14 cellular contexts compared by ENCODE assay signal in genomic region chr3:78506581-78507195, GRCh38.
A peak's percentile ranks its signal among the peaks of the same experiment; 100 is the strongest.
DNase-seq lines count a peak whose midpoint lies in the region; ATAC-seq, FAIRE-seq and TF ChIP-seq lines count a peak whose summit lies in the region.
"Had no signal": no experiment of that assay in that cellular context is flagged by ENCODE, and none has a peak within 500 bp of the region (broad histone marks: within the 10 kb centered on the region; RNA-seq: fewer than 3 reads in every experiment).

No MANE protein-coding gene starts in this region.

- no peak overlapping the region for H3K4me3 Mint-ChIP-seq in MCF 10A (ENCODE audit: unreplicated experiment)
- H3K4me3 Mint-ChIP-seq in CD8-positive, alpha-beta T cell: no peak overlapping the region
- H3K4me3 Mint-ChIP-seq in stimulated activated effector memory CD8-positive, alpha-beta T cell treated with anti-CD3 and anti-CD28 coated beads, Interleukin-12 subunit alpha, Interleukin-12 subunit beta, amount 100 ng/mL, for 72 hours: no peak overlapping the region
- no peak overlapping the region for H3K4me3 Mint-ChIP-seq in activated T-helper 1 cell treated with anti-CD3 and anti-CD28 coated beads, Interleukin-12 subunit alpha, Interleukin-12 subunit beta, Interleukin-2, Interleukin-4 antibody, amounts not matched to agents 30 ng/mL and 10 ng/mL and 1 ng/mL, durations not matched to agents 14 hours and 24 hours and 36 hours

- H3K27ac Mint-ChIP-seq in MCF 10A (ENCODE audit: low read depth, unreplicated experiment): peak overlapping the region; percentile 46
- H3K27ac Mint-ChIP-seq in CD8-positive, alpha-beta T cell: no peak overlapping the region
- no peak overlapping the region for H3K27ac Mint-ChIP-seq in stimulated activated effector memory CD8-positive, alpha-beta T cell treated with anti-CD3 and anti-CD28 coated beads, Interleukin-12 subunit alpha, Interleukin-12 subunit beta, amount 100 ng/mL, for 72 hours
- H3K27ac Mint-ChIP-seq in activated T-helper 1 cell treated with anti-CD3 and anti-CD28 coated beads, Interleukin-12 subunit alpha, Interleukin-12 subunit beta, Interleukin-2, Interleukin-4 antibody, amounts not matched to agents 30 ng/mL and 10 ng/mL and 1 ng/mL, durations not matched to agents 14 hours and 24 hours and 36 hours: no peak overlapping the region

- H3K4me1 Mint-ChIP-seq in MCF 10A (ENCODE audit: insufficient read depth, unreplicated experiment): peaks cover 18% of the 10 kb centered on the region
- H3K4me1 Mint-ChIP-seq in CD8-positive, alpha-beta T cell (ENCODE audit: low read depth): no peaks in the 10 kb centered on the region
- no peaks in the 10 kb centered on the region for H3K4me1 Mint-ChIP-seq in stimulated activated effector memory CD8-positive, alpha-beta T cell treated with anti-CD3 and anti-CD28 coated beads, Interleukin-12 subunit alpha, Interleukin-12 subunit beta, amount 100 ng/mL, for 72 hours
- H3K4me1 Mint-ChIP-seq in activated T-helper 1 cell treated with anti-CD3 and anti-CD28 coated beads, Interleukin-12 subunit alpha, Interleukin-12 subunit beta, Interleukin-2, Interleukin-4 antibody, amounts not matched to agents 30 ng/mL and 10 ng/mL and 1 ng/mL, durations not matched to agents 14 hours and 24 hours and 36 hours (ENCODE audit: low read depth): no peaks in the 10 kb centered on the region

- dilution Hi-C loops in keratinocyte (cut with MboI; ENCODE audit: extremely low pct_ligation_motif_present, low sequenced_read_pairs): no loop called here

- no TSS peak for BruUV-seq in MCF 10A (replicated peaks; lab: Mats Ljungman, UMichigan)

- no peak for ATAC-seq in CD8-positive, alpha-beta T cell
- no peak for ATAC-seq in stimulated activated effector memory CD8-positive, alpha-beta T cell treated with anti-CD3 and anti-CD28 coated beads, Interleukin-12 subunit alpha, Interleukin-12 subunit beta, amount 100 ng/mL, for 72 hours
- ATAC-seq: body of pancreas had no signal

- H3K79me2 ChIP-seq in keratinocyte (ENCODE audit: control insufficient read depth, insufficient read depth, low read length): no peaks in the 10 kb centered on the region

- no peaks in the 10 kb centered on the region for H3K36me3 Mint-ChIP-seq in MCF 10A (ENCODE audit: insufficient read depth, unreplicated experiment)
- H3K36me3 Mint-ChIP-seq in CD8-positive, alpha-beta T cell: no peaks in the 10 kb centered on the region
- H3K36me3 Mint-ChIP-seq in stimulated activated effector memory CD8-positive, alpha-beta T cell treated with anti-CD3 and anti-CD28 coated beads, Interleukin-12 subunit alpha, Interleukin-12 subunit beta, amount 100 ng/mL, for 72 hours: no peaks in the 10 kb centered on the region
- H3K36me3 Mint-ChIP-seq in activated T-helper 1 cell treated with anti-CD3 and anti-CD28 coated beads, Interleukin-12 subunit alpha, Interleukin-12 subunit beta, Interleukin-2, Interleukin-4 antibody, amounts not matched to agents 30 ng/mL and 10 ng/mL and 1 ng/mL, durations not matched to agents 14 hours and 24 hours and 36 hours (ENCODE audit: low read depth): no peaks in the 10 kb centered on the region

- no peaks in the 10 kb centered on the region for H3K9me3 Mint-ChIP-seq in MCF 10A (ENCODE audit: unreplicated experiment)
- peaks cover 15% of the 10 kb centered on the region for H3K9me3 Mint-ChIP-seq in CD8-positive, alpha-beta T cell
- peaks cover 11% of the 10 kb centered on the region for H3K9me3 Mint-ChIP-seq in stimulated activated effector memory CD8-positive, alpha-beta T cell treated with anti-CD3 and anti-CD28 coated beads, Interleukin-12 subunit alpha, Interleukin-12 subunit beta, amount 100 ng/mL, for 72 hours
- H3K9me3 Mint-ChIP-seq in activated T-helper 1 cell treated with anti-CD3 and anti-CD28 coated beads, Interleukin-12 subunit alpha, Interleukin-12 subunit beta, Interleukin-2, Interleukin-4 antibody, amounts not matched to agents 30 ng/mL and 10 ng/mL and 1 ng/mL, durations not matched to agents 14 hours and 24 hours and 36 hours: peaks cover 7% of the 10 kb centered on the region

- peak; percentile 65 for FAIRE-seq in keratinocyte (lab: Jason Lieb, UNC)

- H3K9me1 ChIP-seq in keratinocyte (ENCODE audit: control insufficient read depth, extremely low read depth, insufficient read depth, low read length): no peaks in the 10 kb centered on the region

- no peaks in the 10 kb centered on the region for H3K4me1 ChIP-seq in breast epithelium
- peaks cover 8% of the 10 kb centered on the region for H3K4me1 ChIP-seq in keratinocyte (ENCODE audit: control insufficient read depth, extremely low read depth, insufficient read depth, low read length)
- H3K4me1 ChIP-seq in CD8-positive, alpha-beta T cell (ENCODE audit: insufficient read depth, low read length): no peaks in the 10 kb centered on the region

- DNase-seq in MCF 10A (ENCODE audit: unreplicated experiment): peak; percentile 43
- DNase-seq in breast epithelium (ENCODE audit: low spot score in 2 of 2): no peak
- peak; percentile 31 for DNase-seq in SW480 (ENCODE audit: low spot score)
- no peak for DNase-seq in keratinocyte (ENCODE audit: low read depth, low spot score)
- DNase-seq in CD8-positive, alpha-beta T cell: no peak
- DNase-seq in stimulated activated effector memory CD8-positive, alpha-beta T cell treated with anti-CD3 and anti-CD28 coated beads, Interleukin-12 subunit alpha, Interleukin-12 subunit beta, amount 100 ng/mL, for 72 hours (ENCODE audit: low spot score in 2 of 2): no peak
- no peak for DNase-seq in activated T-helper 1 cell treated with anti-CD3 and anti-CD28 coated beads, Interleukin-12 subunit alpha, Interleukin-12 subunit beta, Interleukin-2, Interleukin-4 antibody, amounts not matched to agents 30 ng/mL and 10 ng/mL and 1 ng/mL, durations not matched to agents 14 hours and 24 hours and 36 hours (ENCODE audit: low spot score)
- no peak for DNase-seq in stimulated activated CD4-positive, alpha-beta T cell treated with anti-CD3 and anti-CD28 coated beads, Interleukin-4, amount 100 ng/mL, for 4 hours
- DNase-seq: activated T-cell treated with anti-CD3 and anti-CD28 coated beads for 4 hours; body of pancreas; DND-41; esophagus squamous epithelium; NCI-H1417 treated with DMSO at 0.1 percent for 48 hours; stimulated activated CD4-positive, alpha-beta T cell treated with anti-CD3 and anti-CD28 coated beads, Interleukin-4, amount 100 ng/mL, for 24 hours had no signal

- H2AFZ ChIP-seq in keratinocyte (ENCODE audit: control insufficient read depth, low read length): no peak overlapping the region

- intact Hi-C loops in MCF 10A (cut with micrococcal nuclease): no loop called here
- intact Hi-C loops in breast epithelium (cut with DNase I; ENCODE audit: low total_unique reads): no loop called here
- intact Hi-C loops in CD8-positive, alpha-beta T cell (cut with DNase I, micrococcal nuclease): no loop called here
- intact Hi-C loops in activated T-helper 1 cell treated with anti-CD3 and anti-CD28 coated beads, Interleukin-12 subunit alpha, Interleukin-12 subunit beta, Interleukin-2, Interleukin-4 antibody, amounts not matched to agents 30 ng/mL and 10 ng/mL and 1 ng/mL, durations not matched to agents 14 hours and 24 hours and 36 hours (cut with micrococcal nuclease): no loop called here

- H3K36me3 ChIP-seq in breast epithelium: no peaks in the 10 kb centered on the region
- no peaks in the 10 kb centered on the region for H3K36me3 ChIP-seq in keratinocyte (ENCODE audit: control insufficient read depth in 2 of 2, extremely low read depth in 1 of 2, insufficient read depth in 2 of 2, low read length in 2 of 2)
- no peaks in the 10 kb centered on the region for H3K36me3 ChIP-seq in CD8-positive, alpha-beta T cell (ENCODE audit: insufficient read depth, low read length)
- H3K36me3 ChIP-seq: esophagus squamous epithelium had no signal

- H3K4me3 ChIP-seq in breast epithelium (no peak overlapping the region), keratinocyte (ENCODE audit: control insufficient read depth in 2 of 3, extremely low read depth in 1 of 3, insufficient read depth in 2 of 3, low read depth in 1 of 3, low read length in 3 of 3) (no peak overlapping the region)
- no peak overlapping the region for H3K4me3 ChIP-seq in CD8-positive, alpha-beta T cell (ENCODE audit: low read depth, low read length)
- H3K4me3 ChIP-seq: body of pancreas, esophagus squamous epithelium had no signal

- no peaks in the 10 kb centered on the region for H3K27me3 ChIP-seq in breast epithelium
- H3K27me3 ChIP-seq in keratinocyte (ENCODE audit: control insufficient read depth, extremely low read depth, insufficient read depth, low read length): no peaks in the 10 kb centered on the region
- no peaks in the 10 kb centered on the region for H3K27me3 ChIP-seq in CD8-positive, alpha-beta T cell (ENCODE audit: insufficient read depth, low read length)
- H3K27me3 ChIP-seq: body of pancreas, esophagus squamous epithelium had no signal

- H3K9me3 ChIP-seq in breast epithelium (no peaks in the 10 kb centered on the region), keratinocyte (ENCODE audit: control insufficient read depth, low read depth, low read length) (no peaks in the 10 kb centered on the region)
- no peaks in the 10 kb centered on the region for H3K9me3 ChIP-seq in CD8-positive, alpha-beta T cell (ENCODE audit: low read length)
- H3K9me3 ChIP-seq: body of pancreas, esophagus squamous epithelium had no signal

- H3K27me3 Mint-ChIP-seq in MCF 10A (ENCODE audit: insufficient read depth, unreplicated experiment): no peaks in the 10 kb centered on the region
- no peaks in the 10 kb centered on the region for H3K27me3 Mint-ChIP-seq in CD8-positive, alpha-beta T cell (ENCODE audit: low read depth)
- H3K27me3 Mint-ChIP-seq in activated T-helper 1 cell treated with anti-CD3 and anti-CD28 coated beads, Interleukin-12 subunit alpha, Interleukin-12 subunit beta, Interleukin-2, Interleukin-4 antibody, amounts not matched to agents 30 ng/mL and 10 ng/mL and 1 ng/mL, durations not matched to agents 14 hours and 24 hours and 36 hours (ENCODE audit: insufficient read depth): no peaks in the 10 kb centered on the region

- H3K27ac ChIP-seq in breast epithelium: no peak overlapping the region
- peak overlapping the region; percentile 32 for H3K27ac ChIP-seq in keratinocyte (ENCODE audit: control insufficient read depth, insufficient read depth, low read length)
- no peak overlapping the region for H3K27ac ChIP-seq in CD8-positive, alpha-beta T cell (ENCODE audit: low read depth, low read length)
- H3K27ac ChIP-seq: body of pancreas had no signal

- H3K9ac ChIP-seq in keratinocyte (ENCODE audit: control insufficient read depth, extremely low read depth, insufficient read depth, low read length): no peak overlapping the region

- TF ChIP-seq POLR2A in breast epithelium (IDR thresholded peaks at IDR 0.05): no peak

- POLR2A ChIA-PET in MCF 10A (lab: Yijun Ruan, JAX): no interaction called here
- POLR2A ChIA-PET in CD8-positive, alpha-beta T cell (lab: Charles Lee): no interaction called here

- peak overlapping the region; percentile 47 for H3K4me2 ChIP-seq in keratinocyte (ENCODE audit: control insufficient read depth, extremely low read depth, insufficient read depth, low read depth, low read length)

- TF ChIP-seq CTCF in MCF 10A (IDR thresholded peaks at IDR 0.05; ENCODE audit: unreplicated experiment) (no peak), breast epithelium (IDR thresholded peaks at IDR 0.05) (no peak), keratinocyte (optimal IDR thresholded peaks at IDR 0.05 in 1 of 3, IDR thresholded peaks at IDR 0.05 in 1 of 3, conservative IDR thresholded peaks at IDR 0.05 in 1 of 3; ENCODE audit: extremely low read depth in 1 of 3, insufficient read depth in 2 of 3, low read length in 3 of 3) (no peak)
- TF ChIP-seq CTCF in CD8-positive, alpha-beta T cell (IDR thresholded peaks at IDR 0.05): no peak

- CTCF ChIA-PET in MCF 10A (lab: Yijun Ruan, JAX): interaction anchor here (0.6 to 0.8 kb wide), 2 partner anchors 8 to 170 kb away, joined by 3 to 4 read pairs; no protein-coding TSS in a partner anchor
- CTCF ChIA-PET in CD8-positive, alpha-beta T cell (lab: Charles Lee): no interaction called here

- H4K20me1 ChIP-seq in keratinocyte (ENCODE audit: control insufficient read depth, extremely low read depth, insufficient read depth, low read length): no peaks in the 10 kb centered on the region

Comparison
In these comparisons a context has a peak if more than half of its experiments do, and no peak if none do; other contexts are left out.
1. DNase-seq: peak in MCF 10A (single experiment) and SW480 (single experiment); none in breast epithelium (0 of 2), keratinocyte (single experiment), CD8-positive, alpha-beta T cell (0 of 7), stimulated activated effector memory CD8-positive, alpha-beta T cell treated with anti-CD3 and anti-CD28 coated beads, Interleukin-12 subunit alpha, Interleukin-12 subunit beta, amount 100 ng/mL, for 72 hours (0 of 2), activated T-helper 1 cell treated with anti-CD3 and anti-CD28 coated beads, Interleukin-12 subunit alpha, Interleukin-12 subunit beta, Interleukin-2, Interleukin-4 antibody, amounts not matched to agents 30 ng/mL and 10 ng/mL and 1 ng/mL, durations not matched to agents 14 hours and 24 hours and 36 hours (single experiment) and stimulated activated CD4-positive, alpha-beta T cell treated with anti-CD3 and anti-CD28 coated beads, Interleukin-4, amount 100 ng/mL, for 4 hours (0 of 2).